In the genomic region with DNA sequence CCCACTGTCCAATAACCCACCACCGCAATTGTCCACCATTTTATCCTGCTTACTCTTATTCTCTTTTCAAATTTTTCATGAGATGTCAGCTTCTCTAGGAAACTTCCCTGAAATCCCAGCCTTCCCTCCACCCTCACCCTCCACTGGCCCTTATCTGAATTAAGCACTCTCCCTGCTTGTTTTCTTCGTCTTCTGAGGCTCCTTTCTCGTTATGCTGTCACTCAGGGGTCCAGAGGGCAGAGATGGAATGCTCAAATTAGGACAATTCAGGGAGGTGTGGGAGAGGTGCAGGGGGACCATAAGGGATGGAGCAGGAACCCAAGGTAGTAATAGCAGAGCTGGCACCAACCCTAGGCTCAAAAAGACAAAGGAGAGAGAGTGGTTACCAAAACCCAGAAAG, we compare ENCODE assay signal across 7 cellular contexts.
"Had no signal": no experiment of that assay in that cellular context is flagged by ENCODE, and none has a peak within 500 bp of the region (broad histone marks: within the 10 kb centered on the region; RNA-seq: fewer than 3 reads in every experiment).

No MANE protein-coding gene starts in this region.

- H3K27ac ChIP-seq: HL-60 had no signal

- H3K9me3 Mint-ChIP-seq: H9 had no signal

- H3K27ac Mint-ChIP-seq: H9, IgD-negative memory B cell had no signal

- ATAC-seq: HepG2 had no signal

- H3K4me3 Mint-ChIP-seq: H9, IgD-negative memory B cell had no signal

- H3K36me3 Mint-ChIP-seq: IgD-negative memory B cell had no signal

- DNase-seq: H9, HCEC 1CT, Kasumi-1, KG1 had no signal

- H3K4me1 Mint-ChIP-seq: IgD-negative memory B cell had no signal
